ENCODE assay signal across 29 cellular contexts in the genomic region with DNA sequence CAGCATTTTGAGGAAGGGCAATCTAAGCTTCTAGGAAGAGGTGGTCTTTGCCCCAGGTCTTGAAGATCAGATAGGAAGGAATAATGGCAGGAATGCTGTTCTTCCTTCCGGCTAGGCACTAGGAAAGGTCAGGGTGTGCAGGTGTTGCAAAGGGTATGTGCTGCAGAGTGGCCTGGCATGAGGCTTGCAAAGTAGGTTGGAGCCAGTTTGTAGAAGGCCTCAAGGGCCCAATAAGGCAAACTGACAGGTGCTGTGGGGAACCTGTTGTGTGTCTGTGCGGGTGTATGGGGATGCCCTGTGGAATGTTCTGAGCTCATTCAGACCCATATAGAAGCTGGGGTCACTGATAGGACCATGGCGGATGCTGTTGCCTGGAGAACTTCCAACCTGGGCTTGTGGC.
"Had no signal": no experiment of that assay in that cellular context is flagged by ENCODE, and none has a peak within 500 bp of the region (broad histone marks: within the 10 kb centered on the region; RNA-seq: fewer than 3 reads in every experiment).

No MANE protein-coding gene starts in this region.

- H3K27ac Mint-ChIP-seq: activated naive CD8-positive, alpha-beta T cell; activated T-helper 2 cell treated with anti-CD3 and anti-CD28 coated beads, Interferon-gamma antibody, Interleukin-2, Interleukin-4, amounts not matched to agents 10 μg/mL and 5 μg/mL and 100 μg/mL, durations not matched to agents 14 hours and 24 hours and 36 hours; type B pancreatic cell had no signal

- DNase-seq: activated CD4-positive, alpha-beta T cell treated with anti-CD3 and anti-CD28 coated beads for 48 hours; activated CD4-positive, alpha-beta T cell treated with anti-CD3 and anti-CD28 coated beads, Interleukin-2, amount 50 U/mL, for 48 hours; activated naive CD4-positive, alpha-beta T cell treated with Interleukin-2 at 50 U/mL for 16 hours; activated T-cell treated with anti-CD3 and anti-CD28 coated beads, Interleukin-2, amount 50 U/mL, for 48 hours; anterior cingulate cortex; dorsolateral prefrontal cortex; foreskin keratinocyte; heart right ventricle; left ventricle myocardium inferior; mesendoderm; nucleus accumbens; pancreas; sigmoid colon; small intestine; stimulated activated CD4-positive, alpha-beta T cell treated with anti-CD3 and anti-CD28 coated beads, Interleukin-4, amount 100 ng/mL, for 24 hours; uterus had no signal

- H3K9me3 ChIP-seq: esophagus muscularis mucosa, heart right ventricle, left ventricle myocardium inferior, pancreas, prostate gland, sigmoid colon, thoracic aorta, uterus had no signal

- H3K4me3 ChIP-seq: coronary artery, dorsolateral prefrontal cortex, esophagus muscularis mucosa, heart right ventricle, left ventricle myocardium inferior, lung, pancreas, prostate gland, sigmoid colon, thoracic aorta, uterus had no signal

- H3K27me3 Mint-ChIP-seq: activated naive CD8-positive, alpha-beta T cell; natural killer cell treated with Interleukin-12 subunit alpha and Interleukin-12 subunit beta and Interleukin-15 and Interleukin-18, amount 100 ng/mL, for 72 hours; stimulated activated naive CD8-positive, alpha-beta T cell treated with anti-CD3 and anti-CD28 coated beads, Interleukin-15, Interleukin-2, amounts not matched to agents 100 ng/mL and 50 ng/mL, for 24 hours; type B pancreatic cell had no signal

- H3K27ac ChIP-seq: coronary artery, esophagus muscularis mucosa, foreskin keratinocyte, heart right ventricle, left ventricle myocardium inferior, pancreas, prostate gland, sigmoid colon, thoracic aorta, uterus, VCaP had no signal

- H3K9me3 Mint-ChIP-seq: activated T-helper 2 cell treated with anti-CD3 and anti-CD28 coated beads, Interferon-gamma antibody, Interleukin-2, Interleukin-4, amounts not matched to agents 10 μg/mL and 5 μg/mL and 100 μg/mL, durations not matched to agents 14 hours and 24 hours and 36 hours; natural killer cell treated with Interleukin-12 subunit alpha and Interleukin-12 subunit beta and Interleukin-15 and Interleukin-18, amount 100 ng/mL, for 72 hours; stimulated activated effector memory CD8-positive, alpha-beta T cell treated with anti-CD3 and anti-CD28 coated beads, Interleukin-12 subunit alpha, Interleukin-12 subunit beta, amount 100 ng/mL, for 72 hours; stimulated activated naive CD8-positive, alpha-beta T cell treated with anti-CD3 and anti-CD28 coated beads, Interleukin-15, Interleukin-2, amounts not matched to agents 100 ng/mL and 50 ng/mL, for 24 hours; type B pancreatic cell had no signal

- H3K4me1 ChIP-seq: foreskin keratinocyte, pancreas, sigmoid colon, uterus had no signal

- H3K4me3 Mint-ChIP-seq: activated naive CD8-positive, alpha-beta T cell; natural killer cell treated with Interleukin-12 subunit alpha and Interleukin-12 subunit beta and Interleukin-15 and Interleukin-18, amount 100 ng/mL, for 72 hours; stimulated activated effector memory CD8-positive, alpha-beta T cell treated with anti-CD3 and anti-CD28 coated beads, Interleukin-12 subunit alpha, Interleukin-12 subunit beta, amount 100 ng/mL, for 72 hours; stimulated activated naive CD8-positive, alpha-beta T cell treated with anti-CD3 and anti-CD28 coated beads, Interleukin-15, Interleukin-2, amounts not matched to agents 100 ng/mL and 50 ng/mL, for 24 hours; type B pancreatic cell had no signal

- ATAC-seq: foreskin keratinocyte; natural killer cell treated with Interleukin-12 subunit alpha and Interleukin-12 subunit beta and Interleukin-15 and Interleukin-18, amount 100 ng/mL, for 72 hours; pancreas; stimulated activated effector memory CD8-positive, alpha-beta T cell treated with anti-CD3 and anti-CD28 coated beads, Interleukin-12 subunit alpha, Interleukin-12 subunit beta, amount 100 ng/mL, for 72 hours had no signal

- H3K36me3 ChIP-seq: prostate gland, uterus had no signal

- FAIRE-seq: pancreas, small intestine, TTC549 had no signal

- H3K27me3 ChIP-seq: dorsolateral prefrontal cortex, esophagus muscularis mucosa, foreskin keratinocyte, heart right ventricle, pancreas, sigmoid colon, uterus had no signal
